In the genomic region with DNA sequence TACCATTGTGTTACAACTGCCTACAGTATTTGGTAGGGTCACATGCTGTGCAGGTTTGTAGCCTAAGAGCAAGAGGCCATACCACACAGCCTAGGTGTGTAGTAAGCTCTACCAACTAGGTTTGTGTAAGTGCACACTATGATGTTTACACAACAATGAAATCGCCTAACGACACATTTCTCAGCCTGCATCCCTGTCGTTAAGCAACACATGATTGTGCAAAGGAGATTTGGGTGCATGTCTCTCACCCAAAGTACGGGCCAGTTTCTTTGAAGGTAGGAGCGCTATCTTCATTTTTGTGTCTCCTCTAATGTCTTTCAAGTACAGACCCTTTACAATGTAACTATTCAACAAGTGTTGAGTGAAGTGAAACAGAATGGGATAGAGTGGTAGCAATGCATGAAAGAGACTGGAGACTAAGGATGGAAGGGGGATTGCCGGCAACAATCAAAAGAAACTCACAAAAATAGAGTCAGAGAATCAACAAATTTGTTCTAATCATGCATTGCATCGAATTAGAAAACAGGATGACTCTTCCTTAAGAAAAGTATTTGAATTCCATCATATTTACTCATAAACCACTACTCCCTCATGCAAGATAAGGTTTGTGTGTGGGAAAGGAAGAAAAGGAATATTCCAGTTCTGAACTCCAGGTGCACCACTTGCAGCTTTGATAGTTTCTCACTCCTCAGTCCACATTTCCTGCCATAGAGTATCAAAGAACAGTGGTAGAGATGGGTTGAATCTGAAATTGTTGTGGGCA, we compare ENCODE assay signal across 1 cellular context.
TF ChIP-seq lines count a peak whose summit lies in the region.

No MANE protein-coding gene starts in this region.

TF ChIP-seq in IMR-90, 13 proteins besides CTCF, POLR2A, EP300 and RAD21:
- TF ChIP-seq FOS (IDR thresholded peaks at IDR 0.05; ENCODE audit: low read depth, low read length) (peak; percentile 70; the same call in 1 of the 2 replicates), RCOR1 (IDR thresholded peaks at IDR 0.05; ENCODE audit: insufficient replicate concordance, low read length) (no peak), CEBPB (IDR thresholded peaks at IDR 0.05; ENCODE audit: low read depth, low read length) (peak; percentile 9; the same call in 1 of the 2 replicates)
